Comparison of ENCODE assay signal across 8 cellular contexts in genomic region chr2:237968048-237968862, GRCh38. TPM values are rescaled to one million over a fixed set of nuclear protein-coding genes. Genes with fewer than 3 reads are reported as not detected.
DNase-seq lines count a peak whose midpoint lies in the region; ATAC-seq and TF ChIP-seq lines count a peak whose summit lies in the region.

No MANE protein-coding gene starts in this region.

- peak overlapping the region; percentile 7 to 92 (median 71) for H3K27ac Mint-ChIP-seq in brain

- intact Hi-C loops in Right ventricle myocardium inferior (cut with DNase I): loop anchor here (5.0 to 10.0 kb wide), 3 partner anchors 46 to 167 kb away; partner anchors contain the start of genes KLHL30 and RAMP1
- intact Hi-C loops in cardiac septum (cut with DNase I): loop anchor here (5.0 kb wide), 2 partner anchors 46 to 111 kb away; partner anchors contain the start of gene RAMP1

- no peaks in the 10 kb centered on the region for H3K9me3 Mint-ChIP-seq in brain

- H3K4me1 Mint-ChIP-seq in brain: peaks cover 47% of the 10 kb centered on the region

- H3K36me3 Mint-ChIP-seq in brain: peaks cover 4% of the 10 kb centered on the region

- peak overlapping the region; percentile 70 for H3K4me3 ChIP-seq in iPS-15b (ENCODE audit: low read depth, low read length)
- peak overlapping the region; percentile 72 to 83 (median 83) for H3K4me3 ChIP-seq in skeletal muscle tissue (ENCODE audit: low read length in 3 of 3)

- DNase-seq in Right ventricle myocardium inferior (ENCODE audit: missing footprints) (no peak), cardiac septum (ENCODE audit: low spot score) (no peak), SKM-1 (lab: John Stamatoyannopoulos, UW; ENCODE audit: unreplicated experiment) (peak; percentile 91), NCI-H1417 (lab: John Stamatoyannopoulos, UW) (no peak)

- peak overlapping the region; percentile 37 for H3K27ac ChIP-seq in skeletal muscle tissue (ENCODE audit: low read depth, low read length)

- H3K4me1 ChIP-seq in iPS-15b (ENCODE audit: control insufficient read depth, insufficient read depth, low read length): no peaks in the 10 kb centered on the region
- peaks cover 26 to 35% (median 29%) of the 10 kb centered on the region in 3 donors for H3K4me1 ChIP-seq in skeletal muscle tissue (ENCODE audit: control insufficient read depth in 3 of 3, insufficient read depth in 3 of 3, low read length in 3 of 3)

- ATAC-seq in Right ventricle myocardium inferior (peak; percentile 43), HG03159 (IDR thresholded peaks at IDR 0.05; ENCODE audit: unreplicated experiment) (peak; percentile 36)

- H3K36me3 ChIP-seq in iPS-15b (ENCODE audit: control insufficient read depth, insufficient read depth, low read length) (no peaks in the 10 kb centered on the region), skeletal muscle tissue (ENCODE audit: control insufficient read depth in 3 of 3, insufficient read depth in 3 of 3, low read length in 3 of 3) (peaks cover 0 to 4% (median 0%) of the 10 kb centered on the region in 3 donors)

- H3K27me3 Mint-ChIP-seq in brain: peaks cover 19% of the 10 kb centered on the region

- H3K9me3 ChIP-seq in iPS-15b (ENCODE audit: control insufficient read depth, insufficient read depth, low read length): no peaks in the 10 kb centered on the region
- H3K9me3 ChIP-seq in skeletal muscle tissue (ENCODE audit: control insufficient read depth in 3 of 3, low read length in 3 of 3): no peaks in the 10 kb centered on the region

- H3K27me3 ChIP-seq in iPS-15b (ENCODE audit: control insufficient read depth, insufficient read depth, low read length) (no peaks in the 10 kb centered on the region), skeletal muscle tissue (ENCODE audit: control insufficient read depth in 3 of 3, insufficient read depth in 3 of 3, low read length in 3 of 3) (no peaks in the 10 kb centered on the region)

- H3K9ac ChIP-seq in iPS-15b (ENCODE audit: low read depth, low read length) (peak overlapping the region; percentile 54), skeletal muscle tissue (ENCODE audit: low read depth in 1 of 3, low read length in 3 of 3) (peak overlapping the region; percentile 81 to 88 (median 84))

- TF ChIP-seq CTCF in brain (conservative IDR thresholded peaks at IDR 0.05): no peak

- H3K4me3 Mint-ChIP-seq in brain: peak overlapping the region; percentile 86 to 93 (median 91)

RNA-seq across cellular contexts. Expression of gene UBE2F, which starts 1.4 kb away (rescaled TPM):
- 73.3 TPM for total RNA-seq in Right ventricle myocardium inferior
- total RNA-seq in cardiac septum: 61.0 TPM
- polyA plus RNA-seq in brain (ENCODE audit: insufficient read depth, low read depth, low replicate concordance): 33.5 TPM
- total RNA-seq in skeletal muscle tissue: 33.4 TPM
